32 cellular contexts compared by ENCODE assay signal in genomic region chr3:2861120-2861519, GRCh38.
"Had no signal": no experiment of that assay in that cellular context is flagged by ENCODE, and none has a peak within 500 bp of the region (broad histone marks: within the 10 kb centered on the region; RNA-seq: fewer than 3 reads in every experiment).

No MANE protein-coding gene starts in this region.

- H3K4me1 Mint-ChIP-seq: activated naive CD4-positive, alpha-beta T cell treated with anti-CD3 and anti-CD28 coated beads, Interleukin-2, amount 10 ng/mL, durations not matched to agents 7 days and 5 days; activated naive CD8-positive, alpha-beta T cell treated with anti-CD3 and anti-CD28 coated beads for 36 hours had no signal

- H3K4me3 Mint-ChIP-seq: activated CD4-positive, alpha-beta memory T cell treated with anti-CD3 and anti-CD28 coated beads, Interleukin-2, amount 10 ng/mL, durations not matched to agents 7 days and 5 days; activated CD8-positive, alpha-beta memory T cell treated with anti-CD3 and anti-CD28 coated beads, Interleukin-2, amount 10 ng/mL, durations not matched to agents 7 days and 5 days; activated naive CD4-positive, alpha-beta T cell treated with anti-CD3 and anti-CD28 coated beads, Interleukin-2, amount 10 ng/mL, durations not matched to agents 7 days and 5 days; activated naive CD8-positive, alpha-beta T cell treated with anti-CD3 and anti-CD28 coated beads for 36 hours; central memory CD8-positive, alpha-beta T cell had no signal

- H3K27me3 Mint-ChIP-seq: activated CD8-positive, alpha-beta memory T cell treated with anti-CD3 and anti-CD28 coated beads, Interleukin-2, amount 10 ng/mL, durations not matched to agents 7 days and 5 days; activated naive CD4-positive, alpha-beta T cell treated with anti-CD3 and anti-CD28 coated beads, Interleukin-2, amount 10 ng/mL, durations not matched to agents 7 days and 5 days; central memory CD8-positive, alpha-beta T cell had no signal

- H3K4me3 ChIP-seq: K562, PC-9 had no signal

- H3K36me3 ChIP-seq: brain microvascular endothelial cell, WERI-Rb-1 had no signal

- FAIRE-seq: K562, RCC 7860 had no signal

- H3K27me3 ChIP-seq: brain microvascular endothelial cell had no signal

- H3K36me3 Mint-ChIP-seq: activated CD8-positive, alpha-beta memory T cell treated with anti-CD3 and anti-CD28 coated beads, Interleukin-2, amount 10 ng/mL, durations not matched to agents 7 days and 5 days; activated naive CD4-positive, alpha-beta T cell treated with anti-CD3 and anti-CD28 coated beads, Interleukin-2, amount 10 ng/mL, durations not matched to agents 7 days and 5 days; activated naive CD8-positive, alpha-beta T cell treated with anti-CD3 and anti-CD28 coated beads for 36 hours had no signal

- H3K27ac ChIP-seq: brain microvascular endothelial cell, PC-9, RWPE1, WERI-Rb-1 had no signal

- DNase-seq: activated CD4-positive, alpha-beta memory T cell treated with anti-CD3 and anti-CD28 coated beads, Interleukin-2, amount 10 ng/mL, durations not matched to agents 7 days and 5 days; activated CD4-positive, alpha-beta T cell treated with anti-CD3 and anti-CD28 coated beads for 1 hour; activated CD4-positive, alpha-beta T cell treated with anti-CD3 and anti-CD28 coated beads for 48 hours; activated CD4-positive, CD25-positive, alpha-beta regulatory T cell; activated CD8-positive, alpha-beta memory T cell treated with anti-CD3 and anti-CD28 coated beads for 24 hours; activated CD8-positive, alpha-beta memory T cell treated with anti-CD3 and anti-CD28 coated beads, Interleukin-2, amount 10 ng/mL, durations not matched to agents 7 days and 5 days; activated CD8-positive, alpha-beta memory T cell treated with anti-CD3 and anti-CD28 coated beads, Interleukin-2, amount 50 U/mL, for 48 hours; activated effector memory CD4-positive, alpha-beta T cell treated with Interleukin-2 at 50 U/mL for 16 hours; activated naive CD4-positive, alpha-beta T cell treated with anti-CD3 and anti-CD28 coated beads, Interleukin-2, amount 10 ng/mL, durations not matched to agents 7 days and 5 days; activated naive CD8-positive, alpha-beta T cell treated with anti-CD3 and anti-CD28 coated beads for 36 hours; activated T-cell treated with anti-CD3 and anti-CD28 coated beads, Interleukin-2, amount 50 U/mL, for 48 hours; amniotic stem cell; aorta; brain microvascular endothelial cell; NCI-H1105 treated with DMSO at 0.1 percent for 48 hours; NCI-H1436; NCI-H1694; NCI-H2029; NCI-H2107; NCI-H2171; NCI-H524; NCI-H69; PC-9; SW 1271; T-helper 1 cell; T1000; WERI-Rb-1 had no signal

- H2AFZ ChIP-seq: PC-9 had no signal

- H3K4me2 ChIP-seq: PC-9 had no signal

- ATAC-seq: activated CD8-positive, alpha-beta memory T cell treated with anti-CD3 and anti-CD28 coated beads, Interleukin-2, amount 10 ng/mL, durations not matched to agents 7 days and 5 days; K562; Right ventricle myocardium inferior had no signal

- H3K27ac Mint-ChIP-seq: activated CD4-positive, alpha-beta memory T cell treated with anti-CD3 and anti-CD28 coated beads, Interleukin-2, amount 10 ng/mL, durations not matched to agents 7 days and 5 days; activated CD8-positive, alpha-beta memory T cell treated with anti-CD3 and anti-CD28 coated beads, Interleukin-2, amount 10 ng/mL, durations not matched to agents 7 days and 5 days; activated naive CD4-positive, alpha-beta T cell treated with anti-CD3 and anti-CD28 coated beads, Interleukin-2, amount 10 ng/mL, durations not matched to agents 7 days and 5 days; activated naive CD8-positive, alpha-beta T cell treated with anti-CD3 and anti-CD28 coated beads for 36 hours had no signal
